In the genomic region with DNA sequence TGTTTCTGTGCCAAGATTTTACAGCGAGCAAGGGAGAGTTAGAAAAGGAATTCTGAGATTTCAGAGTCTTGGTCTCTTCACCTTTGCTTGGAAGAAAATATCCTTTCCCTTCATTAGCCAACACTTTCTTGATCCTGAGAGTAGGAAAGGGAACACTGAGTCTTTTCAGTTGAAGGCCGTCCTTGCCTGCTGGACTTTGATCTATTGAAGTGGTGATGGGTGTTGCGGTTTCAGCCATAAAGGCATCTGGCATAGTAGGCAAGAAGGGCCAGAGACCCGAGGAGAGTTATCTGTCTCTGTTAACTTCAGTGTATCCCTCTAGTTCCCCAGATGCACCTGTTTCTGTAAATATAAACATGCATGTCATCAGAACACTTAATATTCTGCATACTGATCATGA, we compare ENCODE assay signal across 21 cellular contexts. TPM values are rescaled to one million over a fixed set of nuclear protein-coding genes. Genes with fewer than 3 reads are reported as not detected.
DNase-seq lines count a peak whose midpoint lies in the region; ATAC-seq and TF ChIP-seq lines count a peak whose summit lies in the region.
"Had no signal": no experiment of that assay in that cellular context is flagged by ENCODE, and none has a peak within 500 bp of the region (broad histone marks: within the 10 kb centered on the region; RNA-seq: fewer than 3 reads in every experiment).

No MANE protein-coding gene starts in this region.

- H3K9ac ChIP-seq in liver (ENCODE audit: low read depth in 1 of 2, low read length in 2 of 2): peak overlapping the region in 1 of 2 donors; percentile 46

- no peak overlapping the region for H3K27ac Mint-ChIP-seq in stimulated activated naive CD8-positive, alpha-beta T cell treated with anti-CD3 and anti-CD28 coated beads, Interleukin-15, amount 100 ng/mL, for 72 hours
- no peak overlapping the region for H3K27ac Mint-ChIP-seq in activated T-helper 2 cell treated with anti-CD3 and anti-CD28 coated beads, Interferon-gamma antibody, Interleukin-2, Interleukin-4, amounts not matched to agents 10 μg/mL and 5 μg/mL and 100 μg/mL, durations not matched to agents 14 hours and 24 hours and 36 hours

- peaks cover 2 to 43% (median 34%) of the 10 kb centered on the region in 4 donors for H3K4me1 ChIP-seq in liver (ENCODE audit: control insufficient read depth in 4 of 4, insufficient read depth in 4 of 4, low read length in 3 of 4)
- H3K4me1 ChIP-seq: BE2C, Peyer's patch had no signal

- H3K36me3 Mint-ChIP-seq in activated T-helper 2 cell treated with anti-CD3 and anti-CD28 coated beads, Interferon-gamma antibody, Interleukin-2, Interleukin-4, amounts not matched to agents 10 μg/mL and 5 μg/mL and 100 μg/mL, durations not matched to agents 14 hours and 24 hours and 36 hours (ENCODE audit: low read depth): no peaks in the 10 kb centered on the region

- 28% methylated on average over 4 of the region's 4 CpGs for WGBS in liver

- peak overlapping the region in 1 of 2 donors; percentile 36 for H3K27ac ChIP-seq in liver (ENCODE audit: low read depth in 1 of 2, low read length in 2 of 2)
- H3K27ac ChIP-seq: Peyer's patch had no signal

- no peak overlapping the region for H3K4me3 Mint-ChIP-seq in stimulated activated naive CD8-positive, alpha-beta T cell treated with anti-CD3 and anti-CD28 coated beads, Interleukin-15, amount 100 ng/mL, for 72 hours
- H3K4me3 Mint-ChIP-seq in activated T-helper 2 cell treated with anti-CD3 and anti-CD28 coated beads, Interferon-gamma antibody, Interleukin-2, Interleukin-4, amounts not matched to agents 10 μg/mL and 5 μg/mL and 100 μg/mL, durations not matched to agents 14 hours and 24 hours and 36 hours (ENCODE audit: low read depth): no peak overlapping the region

- TF ChIP-seq CTCF in liver (IDR thresholded peaks at IDR 0.05; ENCODE audit: low read depth, low read length, missing input control): no peak

- H3K4me3 ChIP-seq in liver (ENCODE audit: low read depth in 1 of 3, low read length in 3 of 3): peak overlapping the region in 2 of 3 donors; percentile 45 to 47
- H3K4me3 ChIP-seq: Peyer's patch had no signal

- H3K9me3 ChIP-seq in liver (ENCODE audit: control insufficient read depth in 4 of 4, low read length in 3 of 4): no peaks in the 10 kb centered on the region
- H3K9me3 ChIP-seq: BE2C, Peyer's patch had no signal

- H3K9me3 Mint-ChIP-seq in stimulated activated naive CD8-positive, alpha-beta T cell treated with anti-CD3 and anti-CD28 coated beads, Interleukin-15, amount 100 ng/mL, for 72 hours: no peaks in the 10 kb centered on the region
- no peaks in the 10 kb centered on the region for H3K9me3 Mint-ChIP-seq in activated T-helper 2 cell treated with anti-CD3 and anti-CD28 coated beads, Interferon-gamma antibody, Interleukin-2, Interleukin-4, amounts not matched to agents 10 μg/mL and 5 μg/mL and 100 μg/mL, durations not matched to agents 14 hours and 24 hours and 36 hours

- no peaks in the 10 kb centered on the region for H3K27me3 ChIP-seq in liver (ENCODE audit: control insufficient read depth in 4 of 4, insufficient read depth in 4 of 4, low read length in 3 of 4)
- H3K27me3 ChIP-seq: Peyer's patch had no signal

- H3K36me3 ChIP-seq in liver (ENCODE audit: control insufficient read depth in 4 of 4, insufficient read depth in 3 of 4, low read depth in 1 of 4, low read length in 3 of 4): no peaks in the 10 kb centered on the region
- H3K36me3 ChIP-seq: BE2C, Peyer's patch had no signal

- H3K27me3 Mint-ChIP-seq in stimulated activated naive CD8-positive, alpha-beta T cell treated with anti-CD3 and anti-CD28 coated beads, Interleukin-15, amount 100 ng/mL, for 72 hours: peaks cover 15% of the 10 kb centered on the region
- peaks cover 19% of the 10 kb centered on the region for H3K27me3 Mint-ChIP-seq in activated T-helper 2 cell treated with anti-CD3 and anti-CD28 coated beads, Interferon-gamma antibody, Interleukin-2, Interleukin-4, amounts not matched to agents 10 μg/mL and 5 μg/mL and 100 μg/mL, durations not matched to agents 14 hours and 24 hours and 36 hours (ENCODE audit: low read depth)

- no peak for TF ChIP-seq RAD21 in liver (IDR thresholded peaks at IDR 0.05)

- intact Hi-C loops in sciatic nerve (cut with DNase I): no loop called here
- intact Hi-C loops in activated T-helper 2 cell treated with anti-CD3 and anti-CD28 coated beads, Interferon-gamma antibody, Interleukin-2, Interleukin-4, amounts not matched to agents 10 μg/mL and 5 μg/mL and 100 μg/mL, durations not matched to agents 14 hours and 24 hours and 36 hours (cut with micrococcal nuclease): no loop called here

- H3K4me1 Mint-ChIP-seq in stimulated activated naive CD8-positive, alpha-beta T cell treated with anti-CD3 and anti-CD28 coated beads, Interleukin-15, amount 100 ng/mL, for 72 hours: no peaks in the 10 kb centered on the region
- peaks cover 5% of the 10 kb centered on the region for H3K4me1 Mint-ChIP-seq in activated T-helper 2 cell treated with anti-CD3 and anti-CD28 coated beads, Interferon-gamma antibody, Interleukin-2, Interleukin-4, amounts not matched to agents 10 μg/mL and 5 μg/mL and 100 μg/mL, durations not matched to agents 14 hours and 24 hours and 36 hours (ENCODE audit: low read depth)

- ATAC-seq in sciatic nerve: peak; percentile 89
- no peak for ATAC-seq in GM18861 (IDR thresholded peaks at IDR 0.05; ENCODE audit: unreplicated experiment)
- no peak for ATAC-seq in stimulated activated naive CD8-positive, alpha-beta T cell treated with anti-CD3 and anti-CD28 coated beads, Interleukin-15, amount 100 ng/mL, for 72 hours
- ATAC-seq: HCT116 had no signal

- DNase-seq in HuH-7 (ENCODE audit: low spot score) (peak; percentile 18), amniotic epithelial cell (ENCODE audit: low read depth) (peak; percentile 1), sciatic nerve (ENCODE audit: low spot score) (no peak)
- no peak for DNase-seq in stimulated activated naive CD8-positive, alpha-beta T cell treated with anti-CD3 and anti-CD28 coated beads, Interleukin-15, amount 100 ng/mL, for 72 hours
- no peak for DNase-seq in activated T-helper 2 cell treated with anti-CD3 and anti-CD28 coated beads, Interferon-gamma antibody, Interleukin-2, Interleukin-4, amounts not matched to agents 10 μg/mL and 5 μg/mL and 100 μg/mL, durations not matched to agents 14 hours and 24 hours and 36 hours (ENCODE audit: low spot score)
- DNase-seq: BE2C, DMS79 treated with DMSO at 0.1 percent for 48 hours, IMR-90, NCI-H1105, NCI-H146, NCI-H2029, NCI-H345, NCI-H524, NCI-H774, Peyer's patch had no signal

TF ChIP-seq in liver, 16 proteins besides CTCF, POLR2A, EP300 and RAD21 (continues in another document):
- TF ChIP-seq, protein P1, sequence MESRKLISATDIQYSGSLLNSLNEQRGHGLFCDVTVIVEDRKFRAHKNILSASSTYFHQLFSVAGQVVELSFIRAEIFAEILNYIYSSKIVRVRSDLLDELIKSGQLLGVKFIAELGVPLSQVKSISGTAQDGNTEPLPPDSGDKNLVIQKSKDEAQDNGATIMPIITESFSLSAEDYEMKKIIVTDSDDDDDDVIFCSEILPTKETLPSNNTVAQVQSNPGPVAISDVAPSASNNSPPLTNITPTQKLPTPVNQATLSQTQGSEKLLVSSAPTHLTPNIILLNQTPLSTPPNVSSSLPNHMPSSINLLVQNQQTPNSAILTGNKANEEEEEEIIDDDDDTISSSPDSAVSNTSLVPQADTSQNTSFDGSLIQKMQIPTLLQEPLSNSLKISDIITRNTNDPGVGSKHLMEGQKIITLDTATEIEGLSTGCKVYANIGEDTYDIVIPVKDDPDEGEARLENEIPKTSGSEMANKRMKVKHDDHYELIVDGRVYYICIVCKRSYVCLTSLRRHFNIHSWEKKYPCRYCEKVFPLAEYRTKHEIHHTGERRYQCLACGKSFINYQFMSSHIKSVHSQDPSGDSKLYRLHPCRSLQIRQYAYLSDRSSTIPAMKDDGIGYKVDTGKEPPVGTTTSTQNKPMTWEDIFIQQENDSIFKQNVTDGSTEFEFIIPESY (IDR thresholded peaks at IDR 0.05): no peak
- TF ChIP-seq GABPA (IDR thresholded peaks at IDR 0.05 in 1 of 2, conservative IDR thresholded peaks at IDR 0.05 in 1 of 2) (no peak), TAF1 (conservative IDR thresholded peaks at IDR 0.05) (no peak), HNF4A (conservative IDR thresholded peaks at IDR 0.05) (peak; percentile 61 to 73), HNF4G (IDR thresholded peaks at IDR 0.05) (peak; percentile 21), NR2F2 (IDR thresholded peaks at IDR 0.05) (no peak), SP1 (IDR thresholded peaks at IDR 0.05) (no peak), MAX (IDR thresholded peaks at IDR 0.05) (no peak), YY1 (IDR thresholded peaks at IDR 0.05) (peak; percentile 13)

RNA-seq across cellular contexts. Expression of gene SELE, which starts 9.7 kb away (rescaled TPM):
- total RNA-seq in liver (1 to 10 TPM in 1 of 2 donors, under 1 TPM in 1; 0.09 to 3.4 TPM), sciatic nerve (20.1 TPM)
- 1 to 10 TPM; 3.1 to 4.2 TPM for polyA plus RNA-seq in liver
- not detected in 2 replicates for total RNA-seq in activated T-helper 2 cell treated with anti-CD3 and anti-CD28 coated beads, Interferon-gamma antibody, Interleukin-2, Interleukin-4, amounts not matched to agents 10 μg/mL and 5 μg/mL and 100 μg/mL, durations not matched to agents 14 hours and 24 hours and 36 hours
- total RNA-seq: A673, H1, HT1080, IMR-90 had no signal
- polyA plus RNA-seq: H1, IMR-90 had no signal

RNA-seq across cellular contexts. Expression of gene SELL, which starts 12.7 kb away (rescaled TPM):
- total RNA-seq in liver (1 to 10 TPM; 7.2 to 9.9 TPM), sciatic nerve (13.5 TPM)
- 1 to 10 TPM; 1.5 to 2.4 TPM for polyA plus RNA-seq in liver
- 63.0 and 64.9 TPM in 2 replicates for total RNA-seq in activated T-helper 2 cell treated with anti-CD3 and anti-CD28 coated beads, Interferon-gamma antibody, Interleukin-2, Interleukin-4, amounts not matched to agents 10 μg/mL and 5 μg/mL and 100 μg/mL, durations not matched to agents 14 hours and 24 hours and 36 hours
- total RNA-seq: A673, H1, HT1080, IMR-90 had no signal
- polyA plus RNA-seq: H1, IMR-90 had no signal

Comparison
In these comparisons a context has a peak if more than half of its experiments do, and no peak if none do; other contexts are left out.
1. DNase-seq: peak in HuH-7 (single experiment) and amniotic epithelial cell (single experiment); none in sciatic nerve (single experiment), stimulated activated naive CD8-positive, alpha-beta T cell treated with anti-CD3 and anti-CD28 coated beads, Interleukin-15, amount 100 ng/mL, for 72 hours (0 of 2) and activated T-helper 2 cell treated with anti-CD3 and anti-CD28 coated beads, Interferon-gamma antibody, Interleukin-2, Interleukin-4, amounts not matched to agents 10 μg/mL and 5 μg/mL and 100 μg/mL, durations not matched to agents 14 hours and 24 hours and 36 hours (single experiment).